Comparison of ENCODE assay signal across 9 cellular contexts in genomic region chr2:57491213-57491612, GRCh38.
"Had no signal": no experiment of that assay in that cellular context is flagged by ENCODE, and none has a peak within 500 bp of the region (broad histone marks: within the 10 kb centered on the region; RNA-seq: fewer than 3 reads in every experiment).

No MANE protein-coding gene starts in this region.

- DNase-seq: GM23248, GOT3, H7, HFFc6, KBM-7 had no signal

- H3K4me1 ChIP-seq: HAP-1 had no signal

- H3K9me3 ChIP-seq: HAP-1 had no signal

- H3K4me3 ChIP-seq: GM23248, HAP-1 had no signal

- H3K27ac ChIP-seq: GM23248, KMS-11 had no signal

- H3K4me2 ChIP-seq: KMS-11 had no signal

- ATAC-seq: HCT116 had no signal

- FAIRE-seq: HTR-8/SVneo had no signal
